8 cellular contexts compared by ENCODE assay signal in the genomic region with DNA sequence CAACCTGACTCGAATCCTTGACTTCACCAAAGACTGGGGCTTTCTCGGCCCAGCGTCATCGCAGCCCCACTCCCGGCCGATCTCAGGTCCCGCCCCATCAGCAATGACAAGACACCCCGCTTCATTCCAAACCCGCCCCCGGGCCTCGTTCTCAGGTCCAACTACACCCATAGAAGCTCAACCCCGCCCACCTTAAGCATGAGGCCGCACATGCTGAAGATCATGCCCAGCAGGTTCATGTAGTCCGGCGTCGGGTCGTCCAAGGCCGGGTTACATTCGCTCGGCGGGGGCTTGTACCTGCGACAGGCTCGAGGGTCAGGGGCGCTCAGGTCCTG. TPM values are rescaled to one million over a fixed set of nuclear protein-coding genes. Genes with fewer than 3 reads are reported as not detected.
DNase-seq lines count a peak whose midpoint lies in the region; ATAC-seq lines count a peak whose summit lies in the region.

No MANE protein-coding gene starts in this region.

- H3K27ac ChIP-seq in angular gyrus (ENCODE audit: low read depth, low read length), result peak overlapping the region; percentile 99

- DNase-seq in NCI-H748 (lab: John Stamatoyannopoulos, UW; ENCODE audit: unreplicated experiment) (peak; percentile 41), NCI-H748 treated with DMSO at 0.1 percent for 48 hours (lab: John Stamatoyannopoulos, UW) (no peak), T-helper 1 cell (peak; percentile 54 to 78 (median 69)), hepatic stellate cell (ENCODE audit: low spot score) (peak; percentile 68), renal cortical epithelial cell (ENCODE audit: low read depth) (peak; percentile 37)

- ATAC-seq in GM19395 (IDR thresholded peaks at IDR 0.05; ENCODE audit: unreplicated experiment), result no peak
- ATAC-seq in GM21423 (IDR thresholded peaks at IDR 0.05; ENCODE audit: unreplicated experiment), result no peak

RNA-seq across cellular contexts. Expression of a gene that starts 2.3 kb away (rescaled TPM):
- total RNA-seq in renal cortical epithelial cell, result 7.8 and 10.3 TPM in 2 replicates

RNA-seq across cellular contexts. Expression of a gene that starts 2.4 kb away (rescaled TPM):
- total RNA-seq in renal cortical epithelial cell, result 72.1 and 92.0 TPM in 2 replicates

RNA-seq across cellular contexts. Expression of a gene that starts 12.8 kb away (rescaled TPM):
- total RNA-seq in renal cortical epithelial cell, result 42.8 and 49.1 TPM in 2 replicates

RNA-seq across cellular contexts. Expression of a gene that starts 18.9 kb away (rescaled TPM):
- not detected in 2 replicates for total RNA-seq in renal cortical epithelial cell

RNA-seq across cellular contexts. Expression of a gene that starts 27.5 kb away (rescaled TPM):
- total RNA-seq in renal cortical epithelial cell, result 10.4 and 13.1 TPM in 2 replicates
